12 cellular contexts compared by ENCODE assay signal in the genomic region with DNA sequence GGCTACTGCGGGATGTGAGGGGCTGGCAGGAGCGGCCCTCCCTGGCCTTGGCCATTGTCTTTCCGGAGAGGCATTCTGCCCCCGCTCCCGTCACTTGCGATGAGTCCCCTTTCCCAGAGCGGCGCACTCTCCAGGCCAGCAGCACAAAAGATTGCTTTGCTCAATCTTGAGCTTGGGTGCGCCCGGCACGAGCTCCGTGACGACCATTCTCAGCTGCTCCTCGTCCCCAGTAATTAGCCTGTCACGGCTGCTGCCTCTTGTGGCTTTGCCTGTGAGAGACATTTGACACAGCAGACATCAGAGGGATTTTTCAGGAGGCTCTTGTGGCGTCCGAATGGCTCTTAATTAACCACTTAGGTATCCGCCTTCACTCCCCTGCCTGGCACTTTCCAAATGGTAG.
DNase-seq lines count a peak whose midpoint lies in the region; ATAC-seq, FAIRE-seq and TF ChIP-seq lines count a peak whose summit lies in the region.
"Had no signal": no experiment of that assay in that cellular context is flagged by ENCODE, and none has a peak within 500 bp of the region (broad histone marks: within the 10 kb centered on the region; RNA-seq: fewer than 3 reads in every experiment).

No MANE protein-coding gene starts in this region.

- no peak overlapping the region for H3K4me3 ChIP-seq in right atrium auricular region
- peak overlapping the region; percentile 34 for H3K4me3 ChIP-seq in astrocyte of the cerebellum (ENCODE audit: low read depth, low read length)
- peak overlapping the region in 1 of 3 experiments; percentile 6 for H3K4me3 ChIP-seq in keratinocyte (ENCODE audit: control insufficient read depth in 2 of 3, extremely low read depth in 1 of 3, insufficient read depth in 2 of 3, low read depth in 1 of 3, low read length in 3 of 3)

- H3K4me2 ChIP-seq in keratinocyte (ENCODE audit: control insufficient read depth, extremely low read depth, insufficient read depth, low read depth, low read length): peak overlapping the region; percentile 44

- peak overlapping the region; percentile 38 for H2AFZ ChIP-seq in keratinocyte (ENCODE audit: control insufficient read depth, low read length)

- CTCF ChIA-PET in activated CD4-positive, alpha-beta memory T cell treated with anti-CD3 and anti-CD28 coated beads for 36 hours (lab: Charles Lee): no interaction called here

- no peaks in the 10 kb centered on the region for H3K9me3 Mint-ChIP-seq in activated CD4-positive, alpha-beta memory T cell treated with anti-CD3 and anti-CD28 coated beads for 36 hours

- no peak for TF ChIP-seq CTCF in right atrium auricular region (IDR thresholded peaks at IDR 0.05)
- no peak for TF ChIP-seq CTCF in astrocyte of the cerebellum (IDR thresholded peaks at IDR 0.05; ENCODE audit: low read depth, low read length, missing control alignments)
- no peak for TF ChIP-seq CTCF in keratinocyte (optimal IDR thresholded peaks at IDR 0.05 in 1 of 3, IDR thresholded peaks at IDR 0.05 in 1 of 3, conservative IDR thresholded peaks at IDR 0.05 in 1 of 3; ENCODE audit: extremely low read depth in 1 of 3, insufficient read depth in 2 of 3, low read length in 3 of 3)

- peak; percentile 15 for ATAC-seq in left ventricle myocardium superior
- ATAC-seq in HG03565 (IDR thresholded peaks at IDR 0.05; ENCODE audit: unreplicated experiment): no peak
- ATAC-seq: Panc1 had no signal

- DNase-seq in left ventricle myocardium superior (no peak), right atrium auricular region (ENCODE audit: low spot score) (no peak), astrocyte of the cerebellum (ENCODE audit: low read depth) (no peak), keratinocyte (ENCODE audit: low read depth, low spot score) (no peak), urothelium cell line (ENCODE audit: low spot score) (peak; percentile 58)
- no peak for DNase-seq in effector CD8-positive, alpha-beta T cell (lab: John Stamatoyannopoulos, UW)
- no peak for DNase-seq in activated CD4-positive, alpha-beta memory T cell treated with anti-CD3 and anti-CD28 coated beads for 36 hours
- DNase-seq: ACHN, GOT3 had no signal

- H3K36me3 ChIP-seq in right atrium auricular region: no peaks in the 10 kb centered on the region
- no peaks in the 10 kb centered on the region for H3K36me3 ChIP-seq in keratinocyte (ENCODE audit: control insufficient read depth in 2 of 2, extremely low read depth in 1 of 2, insufficient read depth in 2 of 2, low read length in 2 of 2)

- no peaks in the 10 kb centered on the region for H3K79me2 ChIP-seq in keratinocyte (ENCODE audit: control insufficient read depth, insufficient read depth, low read length)

- no peaks in the 10 kb centered on the region for H3K36me3 Mint-ChIP-seq in activated CD4-positive, alpha-beta memory T cell treated with anti-CD3 and anti-CD28 coated beads for 36 hours

- no peak overlapping the region for H3K9ac ChIP-seq in keratinocyte (ENCODE audit: control insufficient read depth, extremely low read depth, insufficient read depth, low read length)

- FAIRE-seq in keratinocyte (lab: Jason Lieb, UNC): no peak
- FAIRE-seq in urothelium cell line (lab: Jason Lieb, UNC): no peak
- FAIRE-seq: G401.6 had no signal

- no peak overlapping the region for H3K4me3 Mint-ChIP-seq in activated CD4-positive, alpha-beta memory T cell treated with anti-CD3 and anti-CD28 coated beads for 36 hours

- dilution Hi-C loops in keratinocyte (cut with MboI; ENCODE audit: extremely low pct_ligation_motif_present, low sequenced_read_pairs): no loop called here

- no peaks in the 10 kb centered on the region for H3K9me1 ChIP-seq in keratinocyte (ENCODE audit: control insufficient read depth, extremely low read depth, insufficient read depth, low read length)

- H3K4me1 ChIP-seq in right atrium auricular region: no peaks in the 10 kb centered on the region
- H3K4me1 ChIP-seq in keratinocyte (ENCODE audit: control insufficient read depth, extremely low read depth, insufficient read depth, low read length): no peaks in the 10 kb centered on the region

- H3K27ac Mint-ChIP-seq in activated CD4-positive, alpha-beta memory T cell treated with anti-CD3 and anti-CD28 coated beads for 36 hours: no peak overlapping the region

- H3K27ac ChIP-seq in right atrium auricular region (no peak overlapping the region), keratinocyte (ENCODE audit: control insufficient read depth, insufficient read depth, low read length) (no peak overlapping the region)

- no peaks in the 10 kb centered on the region for H3K4me1 Mint-ChIP-seq in activated CD4-positive, alpha-beta memory T cell treated with anti-CD3 and anti-CD28 coated beads for 36 hours (ENCODE audit: low read depth)

- intact Hi-C loops in left ventricle myocardium superior (cut with micrococcal nuclease): no loop called here
- intact Hi-C loops in activated CD4-positive, alpha-beta memory T cell treated with anti-CD3 and anti-CD28 coated beads for 36 hours (cut with micrococcal nuclease): no loop called here

- in situ Hi-C loops in astrocyte of the cerebellum (cut with HindIII; ENCODE audit: low sequenced_read_pairs): no loop called here

- POLR2A ChIA-PET in activated CD4-positive, alpha-beta memory T cell treated with anti-CD3 and anti-CD28 coated beads for 36 hours (lab: Charles Lee): no interaction called here

- H3K9me3 ChIP-seq in right atrium auricular region (no peaks in the 10 kb centered on the region), keratinocyte (ENCODE audit: control insufficient read depth, low read depth, low read length) (peaks cover under 1% of the 10 kb centered on the region)

- H3K27me3 Mint-ChIP-seq in activated CD4-positive, alpha-beta memory T cell treated with anti-CD3 and anti-CD28 coated beads for 36 hours: peaks cover 21% of the 10 kb centered on the region

- no peaks in the 10 kb centered on the region for H4K20me1 ChIP-seq in keratinocyte (ENCODE audit: control insufficient read depth, extremely low read depth, insufficient read depth, low read length)

- H3K27me3 ChIP-seq in right atrium auricular region (no peaks in the 10 kb centered on the region), keratinocyte (ENCODE audit: control insufficient read depth, extremely low read depth, insufficient read depth, low read length) (peaks cover 7% of the 10 kb centered on the region)
